Comparison of ENCODE assay signal across 1 cellular context in the genomic region with DNA sequence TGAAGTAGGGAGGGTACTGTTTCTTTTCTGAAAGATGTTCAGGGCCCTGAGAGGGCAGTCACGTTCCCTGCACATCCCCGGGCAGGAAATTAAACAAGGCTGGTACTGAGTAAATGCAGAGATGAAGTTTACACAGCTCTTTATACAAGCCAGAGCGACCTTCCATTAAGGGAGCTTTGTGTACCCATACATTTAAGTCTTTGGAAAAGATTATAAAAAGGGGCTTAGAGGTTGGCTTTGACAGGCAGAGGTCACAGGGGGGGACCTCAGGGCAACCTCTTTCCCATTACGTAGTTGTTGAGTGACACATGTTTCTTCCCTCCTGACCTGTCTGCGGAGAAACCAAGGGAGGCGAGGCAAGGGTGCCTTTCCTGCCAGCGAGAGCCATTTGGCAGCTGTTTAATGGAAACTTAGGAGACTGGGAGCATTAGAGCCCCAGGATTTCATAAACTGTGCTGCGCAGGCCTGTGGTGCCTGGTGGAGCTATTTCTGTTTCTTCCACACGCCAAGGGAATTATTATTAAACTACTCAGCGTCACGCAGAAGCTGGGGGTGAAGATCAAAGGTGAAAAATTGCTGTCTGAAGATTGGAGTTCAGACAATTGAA.
TF ChIP-seq lines count a peak whose summit lies in the region.

No MANE protein-coding gene starts in this region.

TF ChIP-seq in SK-N-SH treated with all-trans-retinoic acid at 6 μM for 48 hours, 23 proteins besides CTCF, POLR2A, EP300 and RAD21 (continued from another document):
- TF ChIP-seq ISL1 (CRISPR knock-in tag; IDR thresholded peaks at IDR 0.05) (no peak), PPARA (CRISPR knock-in tag; IDR thresholded peaks at IDR 0.05; ENCODE audit: borderline replicate concordance) (no peak), CREB5 (CRISPR knock-in tag; IDR thresholded peaks at IDR 0.05; ENCODE audit: low read depth) (no peak), ARNTL (CRISPR knock-in tag; IDR thresholded peaks at IDR 0.05; ENCODE audit: borderline replicate concordance, low read depth) (no peak), ZNF565 (CRISPR knock-in tag; conservative IDR thresholded peaks at IDR 0.05; ENCODE audit: low read depth) (no peak), TOX (CRISPR knock-in tag; IDR thresholded peaks at IDR 0.05; ENCODE audit: borderline replicate concordance) (no peak), POU6F1 (CRISPR knock-in tag; IDR thresholded peaks at IDR 0.05; ENCODE audit: borderline replicate concordance, low read depth) (no peak), ZFP3 (CRISPR knock-in tag; IDR thresholded peaks at IDR 0.05) (no peak), ZC3H10 (CRISPR knock-in tag; IDR thresholded peaks at IDR 0.05) (no peak), OSR1 (CRISPR knock-in tag; IDR thresholded peaks at IDR 0.05) (no peak), CSDC2 (CRISPR knock-in tag; IDR thresholded peaks at IDR 0.05) (no peak)
- TF ChIP-seq, protein P1, sequence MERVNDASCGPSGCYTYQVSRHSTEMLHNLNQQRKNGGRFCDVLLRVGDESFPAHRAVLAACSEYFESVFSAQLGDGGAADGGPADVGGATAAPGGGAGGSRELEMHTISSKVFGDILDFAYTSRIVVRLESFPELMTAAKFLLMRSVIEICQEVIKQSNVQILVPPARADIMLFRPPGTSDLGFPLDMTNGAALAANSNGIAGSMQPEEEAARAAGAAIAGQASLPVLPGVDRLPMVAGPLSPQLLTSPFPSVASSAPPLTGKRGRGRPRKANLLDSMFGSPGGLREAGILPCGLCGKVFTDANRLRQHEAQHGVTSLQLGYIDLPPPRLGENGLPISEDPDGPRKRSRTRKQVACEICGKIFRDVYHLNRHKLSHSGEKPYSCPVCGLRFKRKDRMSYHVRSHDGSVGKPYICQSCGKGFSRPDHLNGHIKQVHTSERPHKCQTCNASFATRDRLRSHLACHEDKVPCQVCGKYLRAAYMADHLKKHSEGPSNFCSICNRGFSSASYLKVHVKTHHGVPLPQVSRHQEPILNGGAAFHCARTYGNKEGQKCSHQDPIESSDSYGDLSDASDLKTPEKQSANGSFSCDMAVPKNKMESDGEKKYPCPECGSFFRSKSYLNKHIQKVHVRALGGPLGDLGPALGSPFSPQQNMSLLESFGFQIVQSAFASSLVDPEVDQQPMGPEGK (CRISPR knock-in tag; IDR thresholded peaks at IDR 0.05; ENCODE audit: borderline replicate concordance), result no peak
